In genomic region chr5:167524941-167525485, GRCh38 we compare ENCODE assay signal across 17 cellular contexts.
DNase-seq lines count a peak whose midpoint lies in the region; ATAC-seq lines count a peak whose summit lies in the region.
"Had no signal": no experiment of that assay in that cellular context is flagged by ENCODE, and none has a peak within 500 bp of the region (broad histone marks: within the 10 kb centered on the region; RNA-seq: fewer than 3 reads in every experiment).

No MANE protein-coding gene starts in this region.

- DNase-seq in DMS 273 (lab: John Stamatoyannopoulos, UW; ENCODE audit: unreplicated experiment) (peak; percentile 2), DMS 273 treated with DMSO at 0.1 percent for 48 hours (lab: John Stamatoyannopoulos, UW) (no peak), GM23248 (peak; percentile 2), astrocyte of the hippocampus (ENCODE audit: low read depth, low spot score) (peak; percentile 22), foreskin melanocyte (peak; percentile 11), dermis blood vessel endothelial cell (no peak), COR-L47 (lab: John Stamatoyannopoulos, UW) (no peak)
- DNase-seq: AML-193, DMS53, EL, KG1, NCI-H1436, NCI-H2029, Peyer's patch had no signal

- peaks cover under 1% of the 10 kb centered on the region for H3K27me3 ChIP-seq in GM23248 (replicated peaks; ENCODE audit: insufficient read depth)
- H3K27me3 ChIP-seq: Peyer's patch had no signal

- no peaks in the 10 kb centered on the region for H3K9me2 ChIP-seq in GM23248 (ENCODE audit: insufficient read depth)

- no peaks in the 10 kb centered on the region for H3K79me2 ChIP-seq in GM23248 (ENCODE audit: insufficient read depth)

- H3K4me2 ChIP-seq in GM23248 (ENCODE audit: unreplicated experiment): no peak overlapping the region

- in situ Hi-C loops in GM23248 (cut with MboI): no loop called here

- no peaks in the 10 kb centered on the region for H3K4me1 ChIP-seq in GM23248 (ENCODE audit: insufficient read depth)
- H3K4me1 ChIP-seq: Peyer's patch had no signal

- no peak overlapping the region for H3K9ac ChIP-seq in GM23248

- no peaks in the 10 kb centered on the region for H3K9me3 ChIP-seq in GM23248 (ENCODE audit: low read depth)

- no peaks in the 10 kb centered on the region for H4K20me1 ChIP-seq in GM23248 (ENCODE audit: insufficient read depth)

- no peak overlapping the region for H2AFZ ChIP-seq in GM23248

- no peaks in the 10 kb centered on the region for H3F3A ChIP-seq in GM23248 (ENCODE audit: insufficient read depth)

- no peaks in the 10 kb centered on the region for H3K36me3 ChIP-seq in GM23248 (ENCODE audit: low read depth)
- H3K36me3 ChIP-seq: Peyer's patch had no signal

- H3K4me3 ChIP-seq in GM23248: no peak overlapping the region
- H3K4me3 ChIP-seq: Peyer's patch had no signal

- WGBS in GM23248 (ENCODE audit: low coverage in 1 of 2, low lambda C conversion rate in 2 of 2, missing lambda C conversion rate in 2 of 2), 2 experiments: 31 to 43% methylated on average over 4 to 5 of the region's 5 CpGs

- no peak overlapping the region for H3K27ac ChIP-seq in GM23248
- H3K27ac ChIP-seq: 22Rv1, Peyer's patch had no signal

- ATAC-seq in GM21619 (IDR thresholded peaks at IDR 0.05; ENCODE audit: unreplicated experiment): no peak
- ATAC-seq: Right ventricle myocardium inferior had no signal

Comparison
In these comparisons a context has a peak if more than half of its experiments do, and no peak if none do; other contexts are left out.
1. DNase-seq: peak in DMS 273 (single experiment), GM23248 (single experiment), astrocyte of the hippocampus (single experiment) and foreskin melanocyte (single experiment); none in DMS 273 treated with DMSO at 0.1 percent for 48 hours (single experiment), dermis blood vessel endothelial cell (single experiment) and COR-L47 (single experiment).